Comparison of ENCODE assay signal across 8 cellular contexts in genomic region chr5:150413176-150413901, GRCh38. TPM values are rescaled to one million over a fixed set of nuclear protein-coding genes. Genes with fewer than 3 reads are reported as not detected.
A peak's percentile ranks its signal among the peaks of the same experiment; 100 is the strongest.
DNase-seq lines count a peak whose midpoint lies in the region; ATAC-seq, FAIRE-seq and TF ChIP-seq lines count a peak whose summit lies in the region.

No MANE protein-coding gene starts in this region.

- no peaks in the 10 kb centered on the region for H3K27me3 Mint-ChIP-seq in activated T-cell treated with anti-CD3 and anti-CD28 coated beads, Interleukin-2, amount 50 U/mL, for 72 hours (ENCODE audit: low read depth)
- no peaks in the 10 kb centered on the region for H3K27me3 Mint-ChIP-seq in mesothelial cell of epicardium (ENCODE audit: low read depth)

- no peak for FAIRE-seq in D721Med (lab: Jason Lieb, UNC)

- TF ChIP-seq CTCF in ascending aorta (IDR thresholded peaks at IDR 0.05): no peak
- no peak for TF ChIP-seq CTCF in mesothelial cell of epicardium (IDR thresholded peaks at IDR 0.05; ENCODE audit: unreplicated experiment)
- TF ChIP-seq CTCF in tibial nerve (IDR thresholded peaks at IDR 0.05): no peak
- no peak for TF ChIP-seq CTCF in D721Med (IDR thresholded peaks at IDR 0.05; ENCODE audit: insufficient read depth, missing control alignments)

- TF ChIP-seq POLR2A in tibial nerve (IDR thresholded peaks at IDR 0.05): no peak

- H3K4me3 Mint-ChIP-seq in activated T-cell treated with anti-CD3 and anti-CD28 coated beads, Interleukin-2, amount 50 U/mL, for 72 hours: peak overlapping the region; percentile 88 to 90
- H3K4me3 Mint-ChIP-seq in mesothelial cell of epicardium: peak overlapping the region; percentile 66

- H3K36me3 ChIP-seq in ascending aorta: no peaks in the 10 kb centered on the region
- H3K36me3 ChIP-seq in tibial nerve: peaks cover 0 to 3% (median 0%) of the 10 kb centered on the region in 3 donors

- intact Hi-C loops in ascending aorta (cut with DNase I): loop anchor here (5.0 kb wide), 1 partner anchor 56 kb away; the partner anchor contains the start of gene TCOF1

- peaks cover 42% of the 10 kb centered on the region for H3K4me1 Mint-ChIP-seq in activated T-cell treated with anti-CD3 and anti-CD28 coated beads, Interleukin-2, amount 50 U/mL, for 72 hours (ENCODE audit: low read depth)
- peaks cover 21% of the 10 kb centered on the region for H3K4me1 Mint-ChIP-seq in mesothelial cell of epicardium

- H3K9me3 ChIP-seq in ascending aorta (no peaks in the 10 kb centered on the region), tibial nerve (no peaks in the 10 kb centered on the region)

- no peaks in the 10 kb centered on the region for H3K27me3 ChIP-seq in ascending aorta
- no peaks in the 10 kb centered on the region for H3K27me3 ChIP-seq in tibial nerve

- 59 to 66% methylated on average over 12 of the region's 12 CpGs for WGBS in tibial nerve, 2 donors

- no peaks in the 10 kb centered on the region for H3K9me3 Mint-ChIP-seq in activated T-cell treated with anti-CD3 and anti-CD28 coated beads, Interleukin-2, amount 50 U/mL, for 72 hours
- no peaks in the 10 kb centered on the region for H3K9me3 Mint-ChIP-seq in mesothelial cell of epicardium

- ATAC-seq in activated T-cell treated with anti-CD3 and anti-CD28 coated beads, Interleukin-2, amount 50 U/mL, for 72 hours (replicated peaks in 1 of 2): no peak

- H3K27ac Mint-ChIP-seq in activated T-cell treated with anti-CD3 and anti-CD28 coated beads, Interleukin-2, amount 50 U/mL, for 72 hours: peak overlapping the region; percentile 88
- H3K27ac Mint-ChIP-seq in mesothelial cell of epicardium: peak overlapping the region; percentile 64

- DNase-seq in activated T-cell treated with anti-CD3 and anti-CD28 coated beads, Interleukin-2, amount 50 U/mL, for 72 hours: no peak
- DNase-seq in activated T-cell treated with anti-CD3 and anti-CD28 coated beads for 4 hours: no peak
- no peak for DNase-seq in ascending aorta (ENCODE audit: low spot score in 2 of 2)
- DNase-seq in mesothelial cell of epicardium (ENCODE audit: low spot score in 2 of 2, unreplicated experiment in 2 of 2): no peak
- no peak for DNase-seq in tibial nerve (ENCODE audit: low spot score in 2 of 2)
- no peak for DNase-seq in D721Med (ENCODE audit: insufficient read length, low spot score)
- no peak for DNase-seq in dedifferentiated amniotic fluid mesenchymal stem cell (ENCODE audit: extremely low spot score)
- DNase-seq in HT-29 (ENCODE audit: low spot score): no peak

- no peak for TF ChIP-seq EP300 in tibial nerve (IDR thresholded peaks at IDR 0.05)

- peaks cover 3 to 5% of the 10 kb centered on the region in 2 donors for H3K36me3 Mint-ChIP-seq in activated T-cell treated with anti-CD3 and anti-CD28 coated beads, Interleukin-2, amount 50 U/mL, for 72 hours (ENCODE audit: insufficient read depth in 2 of 2)
- no peaks in the 10 kb centered on the region for H3K36me3 Mint-ChIP-seq in mesothelial cell of epicardium

- H3K4me1 ChIP-seq in ascending aorta: peaks cover 3 to 11% of the 10 kb centered on the region in 2 donors
- peaks cover 0 to 32% (median 24%) of the 10 kb centered on the region in 4 donors for H3K4me1 ChIP-seq in tibial nerve

- H3K27ac ChIP-seq in ascending aorta (peak overlapping the region; percentile 81 to 86), tibial nerve (peak overlapping the region; percentile 68 to 95 (median 89))

- H3K4me3 ChIP-seq in ascending aorta: peak overlapping the region; percentile 55 to 64
- H3K4me3 ChIP-seq in tibial nerve: peak overlapping the region in 2 of 4 donors; percentile 54 to 65

RNA-seq across cellular contexts. Expression of gene CD74, which starts 0.6 kb away (rescaled TPM):
- 100 to 1,000 TPM; 363 to 455 TPM for total RNA-seq in activated T-cell treated with anti-CD3 and anti-CD28 coated beads, Interleukin-2, amount 50 U/mL, for 72 hours
- total RNA-seq in ascending aorta (1,940 TPM), mesothelial cell of epicardium (16.1 to 17.1 TPM (median 16.9 TPM) in 3 replicates), tibial nerve (1,000 to 10,000 TPM in 1 of 4 donors, 100 to 1,000 TPM in 3; 309 to 1,049 (median 557) TPM)
- 9.8 and 12.7 TPM in 2 replicates for total RNA-seq in HT-29 (2014; rRNA removed; shearing (Covaris generic))

RNA-seq across cellular contexts. Expression of gene RPS14, which starts 36.2 kb away (rescaled TPM):
- 1,000 to 10,000 TPM; 2,954 to 3,917 TPM for total RNA-seq in activated T-cell treated with anti-CD3 and anti-CD28 coated beads, Interleukin-2, amount 50 U/mL, for 72 hours
- total RNA-seq in ascending aorta (1,928 TPM), mesothelial cell of epicardium (2,586 to 2,705 TPM (median 2,627 TPM) in 3 replicates), tibial nerve (1,000 to 10,000 TPM; 2,328 to 3,623 (median 2,710) TPM)
- 1,946 and 1,965 TPM in 2 replicates for total RNA-seq in HT-29 (2014; rRNA removed; shearing (Covaris generic))

RNA-seq across cellular contexts. Expression of gene TCOF1, which starts 55.8 kb away (rescaled TPM):
- 10 to 100 TPM; 55.5 to 62.3 TPM for total RNA-seq in activated T-cell treated with anti-CD3 and anti-CD28 coated beads, Interleukin-2, amount 50 U/mL, for 72 hours
- total RNA-seq in ascending aorta (31.4 TPM), mesothelial cell of epicardium (53.7 to 58.8 TPM (median 55.7 TPM) in 3 replicates), tibial nerve (10 to 100 TPM; 32.1 to 64.8 (median 38.7) TPM)
- total RNA-seq in HT-29 (2014; rRNA removed; shearing (Covaris generic)): 83.9 and 85.7 TPM in 2 replicates

Comparison
In these comparisons a context has a peak if more than half of its experiments do, and no peak if none do; other contexts are left out.
1. RNA of gene CD74, which starts 0.6 kb away (total RNA-seq): 1,940 TPM in ascending aorta (single experiment), 309 to 1,049 TPM in tibial nerve and 363 to 455 TPM in activated T-cell treated with anti-CD3 and anti-CD28 coated beads, Interleukin-2, amount 50 U/mL, for 72 hours; 16.1 to 17.1 TPM in mesothelial cell of epicardium and 9.8 to 12.7 TPM in HT-29; every median in the first group is over 10 times any median in the second.